In the genomic region with DNA sequence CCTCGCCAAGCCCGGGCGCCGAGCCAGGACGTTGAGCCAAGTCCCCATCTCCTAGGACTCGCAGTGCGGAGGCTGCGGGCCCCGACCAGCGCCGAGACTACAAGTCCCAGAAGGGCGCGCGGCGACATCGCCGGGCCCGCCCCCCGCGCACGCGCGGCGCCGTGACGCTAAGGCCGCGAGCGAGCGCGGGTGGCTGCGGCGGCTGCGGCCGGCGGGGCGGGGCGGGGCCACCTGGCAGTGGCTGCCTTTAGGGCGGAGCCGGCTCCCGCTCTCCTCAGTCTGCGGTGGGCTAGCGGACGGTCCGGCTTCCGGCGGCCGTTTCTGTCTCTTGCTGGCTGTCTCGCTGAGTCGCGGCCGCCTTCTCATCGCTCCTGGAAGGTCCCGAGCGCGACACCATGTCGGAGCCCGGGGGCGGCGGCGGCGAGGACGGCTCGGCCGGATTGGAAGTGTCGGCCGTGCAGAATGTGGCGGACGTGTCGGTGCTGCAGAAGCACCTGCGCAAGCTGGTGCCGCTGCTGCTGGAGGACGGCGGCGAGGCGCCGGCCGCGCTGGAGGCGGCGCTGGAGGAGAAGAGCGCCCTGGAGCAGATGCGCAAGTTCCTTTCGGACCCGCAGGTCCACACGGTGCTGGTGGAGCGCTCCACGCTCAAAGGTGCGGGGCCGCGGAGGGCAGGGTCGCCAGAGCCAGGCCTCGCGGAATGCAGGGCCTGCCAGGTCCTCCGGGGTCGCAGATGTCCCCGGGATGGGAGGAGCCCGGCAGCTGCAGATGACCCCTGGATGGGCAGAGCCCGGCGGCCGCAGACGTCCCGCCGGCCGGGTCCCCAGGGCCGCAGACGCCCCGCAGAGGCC, we compare ENCODE assay signal across 8 cellular contexts. TPM values are rescaled to one million over a fixed set of nuclear protein-coding genes. Genes with fewer than 3 reads are reported as not detected.
DNase-seq lines count a peak whose midpoint lies in the region; ATAC-seq and TF ChIP-seq lines count a peak whose summit lies in the region.

A gene (plus strand): TSS at position 277 of the 848 bp plus-strand sequence. CDS start 119 bp downstream, at position 396.

- CTCF ChIA-PET in BJ (lab: Yijun Ruan, JAX), result interaction anchor here (0.8 to 1.0 kb wide), 3 partner anchors 9 to 132 kb away, joined by 3 read pairs; no protein-coding TSS in a partner anchor

- H3K4me3 ChIP-seq in BJ (ENCODE audit: low read depth, low read length), result peak within 1 kb of the TSS; percentile 100

- H3K27me3 ChIP-seq in BJ (ENCODE audit: control insufficient read depth, insufficient read depth, low read length) (no peaks in the 10 kb centered on the region), layer of hippocampus (ENCODE audit: control insufficient read depth, insufficient read depth, low read length) (no peaks in the 10 kb centered on the region)

- H3K27me3 Mint-ChIP-seq in activated CD4-positive, alpha-beta T cell treated with anti-CD3 and anti-CD28 coated beads, Interleukin-2, amount 10 ng/mL, durations not matched to agents 24 days and 14 days, result peaks cover 2% of the 10 kb centered on the region

- intact Hi-C loops in activated CD4-positive, alpha-beta T cell treated with anti-CD3 and anti-CD28 coated beads, Interleukin-2, amount 10 ng/mL, durations not matched to agents 24 days and 14 days (cut with micrococcal nuclease), result loop anchor here (1.0 to 5.0 kb wide), 10 partner anchors 16 to 628 kb away; a partner anchor contains a TSS

- DNase-seq in BJ (ENCODE audit: low read depth), result no peak
- DNase-seq in NCI-H69 (lab: John Stamatoyannopoulos, UW), result peak; percentile 99
- DNase-seq in activated CD4-positive, alpha-beta T cell treated with anti-CD3 and anti-CD28 coated beads, Interleukin-2, amount 10 ng/mL, durations not matched to agents 24 days and 14 days, result peak; percentile 98
- DNase-seq in stimulated activated CD4-positive, alpha-beta T cell treated with anti-CD3 and anti-CD28 coated beads, Interleukin-1b, Interleukin-23, amount 100 ng/mL, for 1 hour (ENCODE audit: low read depth in 2 of 2), result peak; percentile 71 to 74

- peaks cover 4% of the 10 kb centered on the region for H3K36me3 ChIP-seq in BJ (ENCODE audit: control insufficient read depth, insufficient read depth, low read length)

- peak within 1 kb of the TSS; percentile 94 for H3K27ac Mint-ChIP-seq in activated CD4-positive, alpha-beta T cell treated with anti-CD3 and anti-CD28 coated beads, Interleukin-2, amount 10 ng/mL, durations not matched to agents 24 days and 14 days

- H3K9me3 Mint-ChIP-seq in activated CD4-positive, alpha-beta T cell treated with anti-CD3 and anti-CD28 coated beads, Interleukin-2, amount 10 ng/mL, durations not matched to agents 24 days and 14 days, result no peaks in the 10 kb centered on the region

- peak within 1 kb of the TSS; percentile 94 for H3K4me3 Mint-ChIP-seq in activated CD4-positive, alpha-beta T cell treated with anti-CD3 and anti-CD28 coated beads, Interleukin-2, amount 10 ng/mL, durations not matched to agents 24 days and 14 days

- no peak for TF ChIP-seq CTCF in BJ (IDR thresholded peaks at IDR 0.05; ENCODE audit: insufficient read depth, low read depth, low read length)

- ATAC-seq in GM19351 (IDR thresholded peaks at IDR 0.05; ENCODE audit: unreplicated experiment) (peak; percentile 85), HG03469 (IDR thresholded peaks at IDR 0.05; ENCODE audit: unreplicated experiment) (peak; percentile 71)

- H3K27ac ChIP-seq in cingulate gyrus (ENCODE audit: low read depth, low read length), result peak within 1 kb of the TSS; percentile 93
- peak within 1 kb of the TSS; percentile 92 for H3K27ac ChIP-seq in layer of hippocampus (ENCODE audit: low read depth, low read length)

- peaks cover 35% of the 10 kb centered on the region for H3K4me1 Mint-ChIP-seq in activated CD4-positive, alpha-beta T cell treated with anti-CD3 and anti-CD28 coated beads, Interleukin-2, amount 10 ng/mL, durations not matched to agents 24 days and 14 days

- POLR2A ChIA-PET in BJ (lab: Charles Lee), result no interaction called here

- H3K36me3 Mint-ChIP-seq in activated CD4-positive, alpha-beta T cell treated with anti-CD3 and anti-CD28 coated beads, Interleukin-2, amount 10 ng/mL, durations not matched to agents 24 days and 14 days (ENCODE audit: low read depth), result peaks cover 8% of the 10 kb centered on the region

RNA-seq across cellular contexts. Expression of the gene that starts here (rescaled TPM):
- 138 and 139 TPM in 2 replicates for polyA plus RNA-seq in BJ (2011; rRNA removed)
- polyA minus RNA-seq in BJ (2011; rRNA and poly(A)+ RNA removed), result 558 and 724 TPM in 2 replicates
- 265 and 272 TPM in 2 replicates for total RNA-seq in activated CD4-positive, alpha-beta T cell treated with anti-CD3 and anti-CD28 coated beads, Interleukin-2, amount 10 ng/mL, durations not matched to agents 24 days and 14 days
